ENCODE assay signal across 8 cellular contexts in genomic region chr6:36546958-36547645, GRCh38. TPM values are rescaled to one million over a fixed set of nuclear protein-coding genes. Genes with fewer than 3 reads are reported as not detected.
A peak's percentile ranks its signal among the peaks of the same experiment; 100 is the strongest.
DNase-seq lines count a peak whose midpoint lies in the region; ATAC-seq and TF ChIP-seq lines count a peak whose summit lies in the region.

TSS of gene STK38 (minus strand) at chr6:36547479. CDS start at chr6:36540202, 7,277 bp downstream.

- H3K9me3 ChIP-seq in esophagus (ENCODE audit: control insufficient read depth in 2 of 2, insufficient read depth in 1 of 2, low read depth in 1 of 2, low read length in 1 of 2) (no peaks in the 10 kb centered on the region), mucosa of stomach (ENCODE audit: control insufficient read depth, low read length) (no peaks in the 10 kb centered on the region)

- 0 to 1% methylated on average over 51 of the region's 51 CpGs for WGBS in esophagus, 2 donors

- H3K4me3 Mint-ChIP-seq in activated T-cell treated with anti-CD3 and anti-CD28 coated beads, Interleukin-2, amount 50 U/mL, for 24 hours = peak within 1 kb of the TSS; percentile 91

- peaks cover 31% of the 10 kb centered on the region for H3K36me3 Mint-ChIP-seq in activated T-cell treated with anti-CD3 and anti-CD28 coated beads, Interleukin-2, amount 50 U/mL, for 24 hours (ENCODE audit: low read depth)

- H3K9me3 Mint-ChIP-seq in activated T-cell treated with anti-CD3 and anti-CD28 coated beads, Interleukin-2, amount 50 U/mL, for 24 hours = no peaks in the 10 kb centered on the region

- no peak; the same call in 1 of the 2 replicates for TF ChIP-seq CTCF in KMS-11 (conservative IDR thresholded peaks at IDR 0.05; ENCODE audit: low read depth, low read length)

- no peaks in the 10 kb centered on the region for H3K36me3 ChIP-seq in KMS-11 (ENCODE audit: insufficient read depth)
- no peaks in the 10 kb centered on the region for H3K36me3 ChIP-seq in esophagus (ENCODE audit: control insufficient read depth in 2 of 2, insufficient read depth in 2 of 2, low read length in 1 of 2)
- H3K36me3 ChIP-seq in mucosa of stomach (ENCODE audit: control insufficient read depth, insufficient read depth, low read length) = no peaks in the 10 kb centered on the region

- no peaks in the 10 kb centered on the region for H4K20me1 ChIP-seq in KMS-11 (ENCODE audit: insufficient read depth)

- H3K79me2 ChIP-seq in KMS-11 (ENCODE audit: insufficient read depth, low read depth) = peaks cover 38% of the 10 kb centered on the region; the same call in 1 of the 2 replicates

- peaks cover 41% of the 10 kb centered on the region for H3K4me1 Mint-ChIP-seq in activated T-cell treated with anti-CD3 and anti-CD28 coated beads, Interleukin-2, amount 50 U/mL, for 24 hours (ENCODE audit: low read depth)

- H3K9ac ChIP-seq in KMS-11 (peak within 1 kb of the TSS; percentile 77; the same call in 1 of the 2 replicates), mucosa of stomach (ENCODE audit: low read length) (peak within 1 kb of the TSS; percentile 99)

- ATAC-seq in GM21723 (IDR thresholded peaks at IDR 0.05; ENCODE audit: unreplicated experiment) = peak; percentile 67

- H3K4me2 ChIP-seq in KMS-11 = peak within 1 kb of the TSS; percentile 93

- H2AFZ ChIP-seq in KMS-11 (ENCODE audit: low read depth) = peak within 1 kb of the TSS; percentile 93

- H3K4me3 ChIP-seq in KMS-11 (IDR thresholded peaks at IDR 0.05; ENCODE audit: insufficient read depth, low read depth, low read length) (peak within 1 kb of the TSS; percentile 58), esophagus (ENCODE audit: low read depth in 1 of 2, low read length in 2 of 2) (peak within 1 kb of the TSS; percentile 87 to 99), mucosa of stomach (ENCODE audit: low read length) (peak within 1 kb of the TSS; percentile 90)

- H3K27me3 ChIP-seq in KMS-11 (ENCODE audit: insufficient read depth, low read depth) (no peaks in the 10 kb centered on the region), esophagus (ENCODE audit: control insufficient read depth in 1 of 2, insufficient read depth in 2 of 2, low read length in 2 of 2) (no peaks in the 10 kb centered on the region), mucosa of stomach (ENCODE audit: control insufficient read depth, insufficient read depth, low read length) (no peaks in the 10 kb centered on the region)

- H3K27ac Mint-ChIP-seq in activated T-cell treated with anti-CD3 and anti-CD28 coated beads, Interleukin-2, amount 50 U/mL, for 24 hours = peak within 1 kb of the TSS; percentile 97

- peak; percentile 50 for DNase-seq in DMS 273 treated with DMSO at 0.1 percent for 48 hours (lab: John Stamatoyannopoulos, UW)
- DNase-seq in activated T-cell treated with anti-CD3 and anti-CD28 coated beads, Interleukin-2, amount 50 U/mL, for 24 hours = peak; percentile 98
- DNase-seq in stimulated activated CD8-positive, alpha-beta memory T cell treated with anti-CD3 and anti-CD28 coated beads, Interleukin-4, amount 100 ng/mL, for 48 hours = peak; percentile 97

- H3K27me3 Mint-ChIP-seq in activated T-cell treated with anti-CD3 and anti-CD28 coated beads, Interleukin-2, amount 50 U/mL, for 24 hours = no peaks in the 10 kb centered on the region

- H3K27ac ChIP-seq in KMS-11 (peak within 1 kb of the TSS; percentile 35; the same call in 1 of the 2 replicates), esophagus (ENCODE audit: low read depth in 2 of 2, low read length in 1 of 2) (peak within 1 kb of the TSS; percentile 97 to 99)

- H3K4me1 ChIP-seq in KMS-11 (ENCODE audit: low read depth, poor library complexity, severe bottlenecking) (peaks cover 40% of the 10 kb centered on the region), esophagus (ENCODE audit: control insufficient read depth in 2 of 2, insufficient read depth in 2 of 2, low read length in 1 of 2) (peaks cover 0 to 3% of the 10 kb centered on the region in 2 donors), mucosa of stomach (ENCODE audit: control insufficient read depth, insufficient read depth, low read length) (peaks cover 20% of the 10 kb centered on the region)

TF ChIP-seq in PFSK-1, 5 proteins besides CTCF, POLR2A, EP300 and RAD21:
- TF ChIP-seq SIN3A (IDR thresholded peaks at IDR 0.05; ENCODE audit: borderline replicate concordance, insufficient read depth, low read length) (no peak), POLR2AphosphoS5 (IDR thresholded peaks at IDR 0.05; ENCODE audit: low read depth, low read length) (peak; percentile 98), TAF1 (IDR thresholded peaks at IDR 0.05; ENCODE audit: borderline replicate concordance, insufficient read depth, low read length) (0 out of 2 replicates have a peak, but pooled peaks have one; percentile 69), REST (IDR thresholded peaks at IDR 0.05; ENCODE audit: insufficient read depth in 1 of 2, low read depth in 2 of 2, low read length in 2 of 2) (no peak), FOXP2 (optimal IDR thresholded peaks at IDR 0.05; ENCODE audit: borderline replicate concordance, extremely low read depth, extremely low read length, insufficient read depth) (peak; percentile 99)
TF ChIP-seq in PFSK-1: peak in this region for 3.

RNA-seq across cellular contexts. Expression of gene STK38, which starts in this region (rescaled TPM):
- polyA plus RNA-seq in PFSK-1 (2012; ENCODE audit: insufficient read length, low read depth) = 15.7 TPM
- 10 to 100 TPM; 24.0 to 32.2 TPM for polyA plus RNA-seq in esophagus

Comparison
In these comparisons a context has a peak if more than half of its experiments do, and no peak if none do; other contexts are left out.
1. Peak in every context shown above with its lines: DNase-seq, ATAC-seq, H3K4me3 ChIP-seq and H3K27ac ChIP-seq.